ENCODE assay signal across 8 cellular contexts in the genomic region with DNA sequence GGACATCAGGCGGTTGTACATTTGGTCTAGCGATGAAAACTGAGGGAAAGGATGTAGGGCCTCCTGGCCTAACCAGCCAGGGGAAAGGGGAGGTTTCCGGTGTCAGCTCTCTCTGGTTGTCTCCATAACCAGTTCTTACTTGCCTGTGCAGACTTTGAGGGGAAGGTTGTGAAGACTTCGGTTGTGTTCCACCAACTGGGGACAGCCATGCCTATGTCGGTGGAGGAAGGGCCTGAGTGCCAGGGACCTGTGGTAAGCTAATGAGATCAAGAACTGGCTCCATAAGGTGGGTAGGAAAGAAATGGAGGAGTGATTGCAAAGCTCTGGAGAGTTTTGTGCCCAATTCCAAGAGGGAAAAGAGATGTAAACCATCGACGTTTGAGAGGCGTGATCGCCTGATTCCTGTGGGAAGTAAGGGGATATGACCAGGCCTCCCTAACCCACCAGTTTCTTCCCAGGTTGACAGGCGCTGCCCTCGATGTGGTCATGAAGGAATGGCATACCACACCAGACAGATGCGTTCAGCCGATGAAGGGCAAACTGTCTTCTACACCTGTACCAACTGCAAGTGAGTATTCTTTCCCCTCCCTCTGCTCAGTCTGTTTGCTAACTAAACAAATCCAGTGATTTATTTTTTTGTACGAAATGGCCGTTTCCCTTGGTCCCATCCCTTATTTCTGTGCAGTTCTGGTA. TPM values are rescaled to one million over a fixed set of nuclear protein-coding genes. Genes with fewer than 3 reads are reported as not detected.
DNase-seq lines count a peak whose midpoint lies in the region; TF ChIP-seq lines count a peak whose summit lies in the region.

No MANE protein-coding gene starts in this region.

- H3K9me2 ChIP-seq in OCI-LY7 (ENCODE audit: insufficient read depth, low read length): no peaks in the 10 kb centered on the region

- peaks cover 38% of the 10 kb centered on the region for H3K4me1 ChIP-seq in OCI-LY7 (ENCODE audit: insufficient read depth, low read length, poor library complexity, severe bottlenecking)

- H3K36me3 ChIP-seq in OCI-LY7 (ENCODE audit: insufficient read depth, low read length) (peaks cover 21% of the 10 kb centered on the region), kidney epithelial cell (ENCODE audit: control insufficient read depth, insufficient read depth, low read length) (no peaks in the 10 kb centered on the region)

- BruUV-seq in OCI-LY7 (replicated peaks; lab: Mats Ljungman, UMichigan): TSS peak; percentile 60
- no TSS peak for BruUV-seq in MCF 10A (replicated peaks; lab: Mats Ljungman, UMichigan)

- POLR2A ChIA-PET in OCI-LY7 (lab: Charles Lee): interaction anchor here (0.6 to 2.2 kb wide), 6 partner anchors 10 to 1081 kb away, joined by 3 to 9 read pairs (median 5); a partner anchor contains a TSS
- POLR2A ChIA-PET in MCF 10A (lab: Yijun Ruan, JAX): interaction anchor here (0.7 to 6.2 kb wide), 26 partner anchors 10 to 1795 kb away, joined by 3 to 101 read pairs (median 5); a partner anchor contains a TSS

- intact Hi-C loops in OCI-LY7 (cut with micrococcal nuclease; ENCODE audit: unreplicated experiment) (loop anchor here (10.0 kb wide), 2 partner anchors 283 to 1917 kb away; a partner anchor contains a TSS), MCF 10A (cut with micrococcal nuclease) (no loop called here), posterior vena cava (cut with DNase I) (no loop called here)

- no peaks in the 10 kb centered on the region for H3K27me3 ChIP-seq in kidney epithelial cell (ENCODE audit: control insufficient read depth, insufficient read depth, low read length)

- CTCF ChIA-PET in OCI-LY7 (lab: Charles Lee; ENCODE audit: unreplicated experiment): no interaction called here
- CTCF ChIA-PET in MCF 10A (lab: Yijun Ruan, JAX): interaction anchor here (0.7 to 2.9 kb wide), 4 partner anchors 13 to 697 kb away, joined by 3 to 12 read pairs (median 8); no protein-coding TSS in a partner anchor

- H3K36me3 Mint-ChIP-seq in MCF 10A (ENCODE audit: insufficient read depth, unreplicated experiment): peaks cover 28% of the 10 kb centered on the region

- peak overlapping the region; percentile 96 for H2AFZ ChIP-seq in OCI-LY7 (ENCODE audit: low read length)

- TF ChIP-seq CTCF in HFF-Myc (IDR thresholded peaks at IDR 0.05; ENCODE audit: low read depth, low read length, missing control alignments): no peak
- TF ChIP-seq CTCF in OCI-LY7 (conservative IDR thresholded peaks at IDR 0.05; ENCODE audit: low read length): no peak
- no peak for TF ChIP-seq CTCF in MCF 10A (IDR thresholded peaks at IDR 0.05; ENCODE audit: unreplicated experiment)
- TF ChIP-seq CTCF in kidney epithelial cell (IDR thresholded peaks at IDR 0.05; ENCODE audit: insufficient read depth, low read length, poor library complexity, severe bottlenecking): no peak

- H3K4me2 ChIP-seq in OCI-LY7 (ENCODE audit: low read length): peak overlapping the region; percentile 92

- H3K9me3 ChIP-seq in OCI-LY7 (ENCODE audit: low read length): no peaks in the 10 kb centered on the region

- peak overlapping the region; percentile 92 for H3K27ac Mint-ChIP-seq in MCF 10A (ENCODE audit: low read depth, unreplicated experiment)

- no peaks in the 10 kb centered on the region for H3K27me3 Mint-ChIP-seq in MCF 10A (ENCODE audit: insufficient read depth, unreplicated experiment)

- peaks cover 55% of the 10 kb centered on the region for H3K79me2 ChIP-seq in OCI-LY7 (ENCODE audit: insufficient read depth, low read depth, low read length)

- H3K4me3 ChIP-seq in HFF-Myc (replicated peaks; ENCODE audit: low read depth, low read length) (peak overlapping the region; percentile 92), OCI-LY7 (ENCODE audit: low read depth, low read length, poor library complexity, severe bottlenecking) (peak overlapping the region; percentile 81), kidney epithelial cell (ENCODE audit: low read depth, low read length) (peak overlapping the region; percentile 82)

- H3K27ac ChIP-seq in OCI-LY7 (ENCODE audit: low read depth, low read length, poor library complexity, severe bottlenecking): peak overlapping the region; percentile 46

- DNase-seq in NCI-H82 (lab: John Stamatoyannopoulos, UW): peak; percentile 69
- no peak for DNase-seq in NCI-H82 treated with DMSO at 0.1 percent for 48 hours (lab: John Stamatoyannopoulos, UW; ENCODE audit: unreplicated experiment)
- no peak for DNase-seq in HFF-Myc (ENCODE audit: extremely low read depth, low read depth)
- peak; percentile 57 for DNase-seq in OCI-LY7 (ENCODE audit: low spot score)
- DNase-seq in MCF 10A (ENCODE audit: unreplicated experiment): peak; percentile 28
- DNase-seq in kidney epithelial cell (ENCODE audit: low read depth): no peak
- DNase-seq in stimulated activated naive CD4-positive, alpha-beta T cell (lab: John Stamatoyannopoulos, UW): peak in 5 of 6 experiments; percentile 10 to 80 (median 54)
- DNase-seq in posterior vena cava (ENCODE audit: low spot score): no peak

- H3K4me3 Mint-ChIP-seq in MCF 10A (ENCODE audit: unreplicated experiment): peak overlapping the region; percentile 96

- H3K9me3 Mint-ChIP-seq in MCF 10A (ENCODE audit: unreplicated experiment): no peaks in the 10 kb centered on the region

- H4K20me1 ChIP-seq in OCI-LY7 (ENCODE audit: insufficient read depth, low read length): no peaks in the 10 kb centered on the region

- H3K4me1 Mint-ChIP-seq in MCF 10A (ENCODE audit: insufficient read depth, unreplicated experiment): peaks cover 17% of the 10 kb centered on the region

RNA-seq across cellular contexts. Expression of a gene that starts 0.8 kb away (rescaled TPM):
- total RNA-seq in OCI-LY7 (2014; rRNA removed; shearing (Covaris generic)): 60.5 and 67.5 TPM in 2 replicates
- total RNA-seq in OCI-LY7 (2022) (39.3 and 43.1 TPM in 2 replicates), MCF 10A (2022) (60.9 and 68.3 TPM in 2 replicates), kidney epithelial cell (29.9 and 33.3 TPM in 2 replicates), posterior vena cava (10 to 100 TPM; 15.5 to 17.0 TPM)

RNA-seq across cellular contexts. Expression of a gene that starts 5.1 kb away (rescaled TPM):
- total RNA-seq in OCI-LY7 (2014; rRNA removed; shearing (Covaris generic)): 30.6 and 35.6 TPM in 2 replicates
- 36.5 and 40.1 TPM in 2 replicates for total RNA-seq in OCI-LY7 (2022)
- total RNA-seq in MCF 10A (2022): 60.1 and 82.2 TPM in 2 replicates
- total RNA-seq in kidney epithelial cell: 57.6 and 73.4 TPM in 2 replicates
- total RNA-seq in posterior vena cava: 10 to 100 TPM; 45.0 to 53.4 TPM

RNA-seq across cellular contexts. Expression of a gene that starts 13.7 kb away (rescaled TPM):
- not detected in 2 replicates for total RNA-seq in OCI-LY7 (2014; rRNA removed; shearing (Covaris generic))
- total RNA-seq in OCI-LY7 (2022) (not detected in 2 replicates), MCF 10A (2022) (2.3 and 3.6 TPM in 2 replicates), kidney epithelial cell (0.04 TPM in 1 of 2 replicates, not detected in the other), posterior vena cava (not detected)

RNA-seq across cellular contexts. Expression of a gene that starts 51.0 kb away (rescaled TPM):
- not detected in 2 replicates for total RNA-seq in OCI-LY7 (2014; rRNA removed; shearing (Covaris generic))
- total RNA-seq in OCI-LY7 (2022) (not detected in 2 replicates), MCF 10A (2022) (not detected in 2 replicates), kidney epithelial cell (not detected in 2 replicates), posterior vena cava (not detected)

Comparison
In these comparisons a context has a peak if more than half of its experiments do, and no peak if none do; other contexts are left out.
1. DNase-seq: peak in NCI-H82 (single experiment), OCI-LY7 (single experiment), MCF 10A (single experiment) and stimulated activated naive CD4-positive, alpha-beta T cell (5 of 6); none in NCI-H82 treated with DMSO at 0.1 percent for 48 hours (single experiment), HFF-Myc (single experiment), kidney epithelial cell (single experiment) and posterior vena cava (single experiment).
2. Peak in every context shown above with its lines, with median percentiles within 50 percentile points of each other: H3K4me3 ChIP-seq.